Comparison of ENCODE assay signal across 8 cellular contexts in the genomic region with DNA sequence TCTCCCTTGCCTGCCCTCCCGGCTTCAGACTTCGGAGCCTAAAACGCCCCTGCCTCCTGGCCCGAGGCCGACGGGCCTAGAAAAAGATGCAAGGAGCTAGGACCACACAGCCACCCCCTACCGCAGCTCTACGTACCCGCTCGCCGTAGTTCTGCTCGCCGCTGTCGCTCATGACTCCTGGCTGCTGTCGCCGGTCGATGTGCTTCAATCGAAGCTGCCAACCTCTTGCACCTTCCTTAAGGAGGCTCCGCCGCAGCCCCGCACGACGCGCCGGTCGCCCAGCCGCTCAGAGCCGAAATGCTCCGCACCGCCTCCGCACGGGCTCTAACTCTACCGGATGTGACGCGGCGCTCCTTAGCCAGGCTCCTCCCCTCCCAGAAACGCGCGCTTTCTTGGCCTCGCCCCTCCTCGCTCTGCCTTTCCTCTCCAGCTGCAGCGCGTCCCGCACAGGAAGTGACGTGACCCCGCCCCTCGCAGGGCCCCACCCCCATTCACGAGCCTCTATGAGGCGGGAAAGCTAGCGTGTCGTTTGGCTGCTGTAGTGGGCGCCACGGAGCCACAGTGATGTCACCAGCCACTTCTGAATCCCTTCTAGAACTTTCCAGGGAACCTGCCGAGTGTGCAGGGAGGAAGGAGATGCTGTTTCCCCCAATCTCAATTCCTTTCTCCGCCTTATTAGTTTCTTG. TPM values are rescaled to one million over a fixed set of nuclear protein-coding genes. Genes with fewer than 3 reads are reported as not detected.
A peak's percentile ranks its signal among the peaks of the same experiment; 100 is the strongest.
DNase-seq lines count a peak whose midpoint lies in the region; ATAC-seq and TF ChIP-seq lines count a peak whose summit lies in the region.

A gene (minus strand): TSS at position 326 of the 686 bp plus-strand sequence. CDS start 154 bp downstream, at position 172.

- peaks cover 32% of the 10 kb centered on the region for H4K20me1 ChIP-seq in fibroblast of lung (ENCODE audit: control insufficient read depth, extremely low read depth, insufficient read depth, low read length)

- peak within 1 kb of the TSS; percentile 100 for H3K27ac Mint-ChIP-seq in activated T-helper 17 cell treated with anti-CD3 and anti-CD28 coated beads, Interleukin-2, amount 50 U/mL, for 72 hours
- H3K27ac Mint-ChIP-seq in naive thymus-derived CD8-positive, alpha-beta T cell, result peak within 1 kb of the TSS; percentile 99 to 100 (median 100)

- H3K9me3 Mint-ChIP-seq in activated T-helper 17 cell treated with anti-CD3 and anti-CD28 coated beads, Interleukin-2, amount 50 U/mL, for 72 hours, result no peaks in the 10 kb centered on the region
- peaks cover 0 to 3% (median 1%) of the 10 kb centered on the region in 9 donors for H3K9me3 Mint-ChIP-seq in naive thymus-derived CD8-positive, alpha-beta T cell

- H3K4me3 Mint-ChIP-seq in activated T-helper 17 cell treated with anti-CD3 and anti-CD28 coated beads, Interleukin-2, amount 50 U/mL, for 72 hours, result peak within 1 kb of the TSS; percentile 99
- peak within 1 kb of the TSS; percentile 96 to 100 (median 100) for H3K4me3 Mint-ChIP-seq in naive thymus-derived CD8-positive, alpha-beta T cell

- no peaks in the 10 kb centered on the region for H3K27me3 ChIP-seq in fibroblast of lung (ENCODE audit: control insufficient read depth, insufficient read depth, low read length)

- ATAC-seq in activated T-helper 17 cell treated with anti-CD3 and anti-CD28 coated beads, Interleukin-2, amount 50 U/mL, for 72 hours (replicated peaks), result peak; percentile 96
- ATAC-seq in naive thymus-derived CD8-positive, alpha-beta T cell, result peak; percentile 84 to 88

- no peaks in the 10 kb centered on the region for H3K27me3 Mint-ChIP-seq in activated T-helper 17 cell treated with anti-CD3 and anti-CD28 coated beads, Interleukin-2, amount 50 U/mL, for 72 hours
- peaks cover 0 to 2% (median 0%) of the 10 kb centered on the region in 5 donors for H3K27me3 Mint-ChIP-seq in naive thymus-derived CD8-positive, alpha-beta T cell

- H3K4me1 Mint-ChIP-seq in activated T-helper 17 cell treated with anti-CD3 and anti-CD28 coated beads, Interleukin-2, amount 50 U/mL, for 72 hours, result peaks cover 23% of the 10 kb centered on the region
- H3K4me1 Mint-ChIP-seq in naive thymus-derived CD8-positive, alpha-beta T cell, result peaks cover 17 to 47% (median 38%) of the 10 kb centered on the region in 4 donors

- H3K9me3 ChIP-seq in fibroblast of lung (ENCODE audit: control insufficient read depth, insufficient read depth, low read depth, low read length), result no peaks in the 10 kb centered on the region

- H3K4me3 ChIP-seq in LNCaP clone FGC (ENCODE audit: low read depth, low read length), result peak within 1 kb of the TSS; percentile 100
- peak within 1 kb of the TSS; percentile 99 to 100 (median 100) for H3K4me3 ChIP-seq in fibroblast of lung (replicated peaks in 1 of 4; ENCODE audit: control extremely low read depth in 1 of 4, insufficient read depth in 1 of 4, low read depth in 3 of 4, low read length in 4 of 4)

- H3K36me3 ChIP-seq in fibroblast of lung (ENCODE audit: control insufficient read depth, insufficient read depth, low read length), result no peaks in the 10 kb centered on the region

- peaks cover 50% of the 10 kb centered on the region for H3K79me2 ChIP-seq in fibroblast of lung (ENCODE audit: control insufficient read depth, insufficient read depth, low read length)

- H2AFZ ChIP-seq in fibroblast of lung (ENCODE audit: low read length), result peak within 1 kb of the TSS; percentile 96

- POLR2A ChIA-PET in RWPE1 (lab: Yijun Ruan, JAX; ENCODE audit: low non-redundant PET), result interaction anchor here (0.6 to 0.8 kb wide), 3 partner anchors 11 to 153 kb away, joined by 3 to 8 read pairs (median 8); no protein-coding TSS in a partner anchor
- POLR2A ChIA-PET in naive thymus-derived CD8-positive, alpha-beta T cell (lab: Charles Lee), result interaction anchor here (0.6 to 3.5 kb wide), 24 partner anchors 9 to 1576 kb away, joined by 3 to 52 read pairs (median 6); a partner anchor contains a TSS

- TF ChIP-seq CTCF in LNCaP clone FGC (IDR thresholded peaks at IDR 0.05; ENCODE audit: control insufficient read depth, extremely low read depth, insufficient read depth) (0 out of 2 replicates have a peak, but pooled peaks have one; percentile 22), RWPE1 (conservative IDR thresholded peaks at IDR 0.05; ENCODE audit: low read depth) (peak; percentile 25), fibroblast of lung (conservative IDR thresholded peaks at IDR 0.05 in 1 of 2, IDR thresholded peaks at IDR 0.05 in 1 of 2; ENCODE audit: low read depth in 1 of 2, low read length in 2 of 2) (peak; percentile 11 to 38)

- CTCF ChIA-PET in RWPE1 (lab: Yijun Ruan, JAX), result interaction anchor here (0.5 kb wide), 1 partner anchor 192 kb away, joined by 3 read pairs; no protein-coding TSS in a partner anchor

- peak within 1 kb of the TSS; percentile 68 for H3K4me2 ChIP-seq in fibroblast of lung (ENCODE audit: extremely low read depth, insufficient read depth, low read length)

- peak within 1 kb of the TSS; percentile 100 for H3K9ac ChIP-seq in fibroblast of lung (ENCODE audit: insufficient read depth, low read length)

- H3K36me3 Mint-ChIP-seq in activated T-helper 17 cell treated with anti-CD3 and anti-CD28 coated beads, Interleukin-2, amount 50 U/mL, for 72 hours (ENCODE audit: low read depth), result peaks cover 54% of the 10 kb centered on the region
- peaks cover 3 to 17% (median 13%) of the 10 kb centered on the region in 3 donors for H3K36me3 Mint-ChIP-seq in naive thymus-derived CD8-positive, alpha-beta T cell

- H3K27ac ChIP-seq in RWPE1 (peak within 1 kb of the TSS; percentile 97), fibroblast of lung (ENCODE audit: insufficient read depth, low read length) (peak within 1 kb of the TSS; percentile 100)

- H3K4me1 ChIP-seq in fibroblast of lung (ENCODE audit: control insufficient read depth, extremely low read depth, insufficient read depth, low read length), result no peaks in the 10 kb centered on the region

- DNase-seq in ELR (ENCODE audit: low read depth) (peak; percentile 99), H4 (ENCODE audit: low spot score) (peak; percentile 99), LNCaP clone FGC (ENCODE audit: low read depth) (peak; percentile 91), RWPE1 (ENCODE audit: low spot score) (peak; percentile 95), fibroblast of lung (ENCODE audit: low read depth in 2 of 2) (peak; percentile 96 to 98)
- DNase-seq in naive thymus-derived CD8-positive, alpha-beta T cell, result peak; percentile 92 to 99 (median 99)
- DNase-seq in stimulated activated naive CD4-positive, alpha-beta T cell (lab: John Stamatoyannopoulos, UW), result peak; percentile 93 to 99 (median 98)

RNA-seq across cellular contexts. Expression of the gene that starts here (rescaled TPM):
- 336 and 367 TPM in 2 replicates for total RNA-seq in H4 (2014; rRNA removed; shearing (Covaris generic))
- total RNA-seq in activated T-helper 17 cell treated with anti-CD3 and anti-CD28 coated beads, Interleukin-2, amount 50 U/mL, for 72 hours, result 100 to 1,000 TPM; 158 to 232 TPM
- 80.6 and 117 TPM in 2 replicates for total RNA-seq in fibroblast of lung
- polyA plus RNA-seq in fibroblast of lung, result 140 and 178 TPM in 2 replicates
- polyA plus RNA-seq in fibroblast of lung (2012), result 142 and 150 TPM in 2 replicates
- 107 and 186 TPM in 2 replicates for polyA minus RNA-seq in fibroblast of lung (ENCODE audit: low replicate concordance)
- total RNA-seq in naive thymus-derived CD8-positive, alpha-beta T cell, result 100 to 1,000 TPM; 218 to 229 TPM
- polyA plus RNA-seq in naive thymus-derived CD8-positive, alpha-beta T cell, result 100 to 1,000 TPM; 176 to 226 (median 184) TPM

Comparison
In these comparisons a context has a peak if more than half of its experiments do, and no peak if none do; other contexts are left out.
1. Peak in every context shown above with its lines: DNase-seq, ATAC-seq, H3K4me3 ChIP-seq and H3K27ac ChIP-seq.